In the genomic region with DNA sequence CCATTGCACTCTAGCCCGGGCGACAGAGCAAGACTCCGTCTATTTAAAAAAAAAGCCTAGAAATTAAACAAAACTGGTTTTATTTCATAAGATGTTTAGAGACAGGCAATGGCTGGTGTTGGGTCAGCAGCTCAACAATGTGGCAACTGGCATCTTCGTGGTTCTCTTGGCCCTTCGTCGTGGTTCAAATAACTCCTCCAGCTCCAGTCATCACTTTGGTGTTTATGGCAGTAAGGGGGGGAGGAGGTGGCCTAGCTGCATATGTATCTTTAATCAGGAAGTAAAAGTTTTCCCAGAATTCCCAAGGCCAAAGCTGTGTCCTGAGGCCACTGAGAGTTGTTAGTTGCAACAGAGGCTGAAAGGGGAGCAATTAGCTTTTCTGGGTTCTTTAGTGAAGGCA, we compare ENCODE assay signal across 17 cellular contexts. TPM values are rescaled to one million over a fixed set of nuclear protein-coding genes. Genes with fewer than 3 reads are reported as not detected.
DNase-seq lines count a peak whose midpoint lies in the region; ATAC-seq and TF ChIP-seq lines count a peak whose summit lies in the region.
"Had no signal": no experiment of that assay in that cellular context is flagged by ENCODE, and none has a peak within 500 bp of the region (broad histone marks: within the 10 kb centered on the region; RNA-seq: fewer than 3 reads in every experiment).

No MANE protein-coding gene starts in this region.

- DNase-seq in ACHN (peak; percentile 32), ELR (ENCODE audit: low read depth) (peak; percentile 44), NCI-H226 (peak; percentile 38), fibroblast of mammary gland (ENCODE audit: low read depth) (peak; percentile 30), cardiac septum (ENCODE audit: low spot score) (no peak), omental fat pad (ENCODE audit: low spot score) (no peak)
- DNase-seq: DMS 273 treated with DMSO at 0.1 percent for 48 hours, MM.1S, NCI-H1436 treated with DMSO at 0.1 percent for 48 hours, NCI-H345, Right ventricle myocardium superior, SK-N-SH, T-helper 1 cell had no signal

- no peak for ATAC-seq in stimulated activated memory B cell treated with anti-CD40 and anti-IgM and Interleukin-4, amounts not matched to agents 10 μg/mL and 1 μg/mL and 100 μg/mL, for 72 hours
- no peak for ATAC-seq in omental fat pad (ENCODE audit: low FRiP score)
- no peak for ATAC-seq in HG02970 (IDR thresholded peaks at IDR 0.05; ENCODE audit: low FRiP score, unreplicated experiment)
- ATAC-seq: Panc1 had no signal

- H3K27ac Mint-ChIP-seq in stimulated activated memory B cell treated with anti-CD40 and anti-IgM and Interleukin-4, amounts not matched to agents 10 μg/mL and 1 μg/mL and 100 μg/mL, for 72 hours, result no peak overlapping the region

- no peak overlapping the region for H3K4me3 Mint-ChIP-seq in stimulated activated memory B cell treated with anti-CD40 and anti-IgM and Interleukin-4, amounts not matched to agents 10 μg/mL and 1 μg/mL and 100 μg/mL, for 72 hours

- no peak for TF ChIP-seq CTCF in fibroblast of mammary gland (conservative IDR thresholded peaks at IDR 0.05; ENCODE audit: control insufficient read depth, insufficient read depth, low read depth, low read length)
- no peak for TF ChIP-seq CTCF in omental fat pad (IDR thresholded peaks at IDR 0.05)

- no peak overlapping the region for H3K4me3 ChIP-seq in fibroblast of mammary gland (ENCODE audit: control insufficient read depth, low read depth, low read length)
- H3K4me3 ChIP-seq: BLaER1 had no signal

- in situ Hi-C loops in ACHN (cut with HindIII; ENCODE audit: low pct_ligation_motif_present, low pct_unique_long_range_greater_than_20kb, low sequenced_read_pairs), result no loop called here

- intact Hi-C loops in cardiac septum (cut with DNase I), result no loop called here

- no peaks in the 10 kb centered on the region for H3K27me3 Mint-ChIP-seq in stimulated activated memory B cell treated with anti-CD40 and anti-IgM and Interleukin-4, amounts not matched to agents 10 μg/mL and 1 μg/mL and 100 μg/mL, for 72 hours

- H3K4me1 Mint-ChIP-seq in stimulated activated memory B cell treated with anti-CD40 and anti-IgM and Interleukin-4, amounts not matched to agents 10 μg/mL and 1 μg/mL and 100 μg/mL, for 72 hours, result no peaks in the 10 kb centered on the region

- peaks cover 8% of the 10 kb centered on the region for H3K36me3 Mint-ChIP-seq in stimulated activated memory B cell treated with anti-CD40 and anti-IgM and Interleukin-4, amounts not matched to agents 10 μg/mL and 1 μg/mL and 100 μg/mL, for 72 hours

- no peaks in the 10 kb centered on the region for H3K9me3 Mint-ChIP-seq in stimulated activated memory B cell treated with anti-CD40 and anti-IgM and Interleukin-4, amounts not matched to agents 10 μg/mL and 1 μg/mL and 100 μg/mL, for 72 hours

RNA-seq across cellular contexts. Expression of gene LTN1, which starts 13.0 kb away (rescaled TPM):
- 18.6 TPM for total RNA-seq in cardiac septum
- 10 to 100 TPM; 20.5 to 27.9 (median 21.4) TPM for total RNA-seq in omental fat pad

RNA-seq across cellular contexts. Expression of gene RWDD2B, which starts 13.5 kb away (rescaled TPM):
- total RNA-seq in cardiac septum (10.3 TPM), omental fat pad (10 to 100 TPM in 3 of 4 donors, 1 to 10 TPM in 1; 5.2 to 15.5 (median 14.0) TPM)

RNA-seq across cellular contexts. Expression of gene USP16, which starts 18.8 kb away (rescaled TPM):
- total RNA-seq in cardiac septum (37.8 TPM), omental fat pad (10 to 100 TPM; 36.2 to 46.2 (median 39.5) TPM)

Comparison
In these comparisons a context has a peak if more than half of its experiments do, and no peak if none do; other contexts are left out.
1. DNase-seq: peak in ACHN (single experiment), ELR (single experiment), NCI-H226 (single experiment) and fibroblast of mammary gland (single experiment); none in cardiac septum (single experiment) and omental fat pad (single experiment).